In genomic region chr21:41671212-41671762, GRCh38 we compare ENCODE assay signal across 16 cellular contexts.
A peak's percentile ranks its signal among the peaks of the same experiment; 100 is the strongest.
DNase-seq lines count a peak whose midpoint lies in the region; ATAC-seq and TF ChIP-seq lines count a peak whose summit lies in the region.
"Had no signal": no experiment of that assay in that cellular context is flagged by ENCODE, and none has a peak within 500 bp of the region (broad histone marks: within the 10 kb centered on the region; RNA-seq: fewer than 3 reads in every experiment).

No MANE protein-coding gene starts in this region.

- no peaks in the 10 kb centered on the region for H3K9me3 ChIP-seq in T-helper 17 cell (ENCODE audit: control insufficient read depth, low read length, poor library complexity, severe bottlenecking)
- H3K9me3 ChIP-seq: MG63 had no signal

- H3K27ac Mint-ChIP-seq in stimulated activated naive CD8-positive, alpha-beta T cell treated with anti-CD3 and anti-CD28 coated beads, Interleukin-15, amount 100 ng/mL, for 72 hours: peak overlapping the region; percentile 50 to 78
- peak overlapping the region; percentile 85 for H3K27ac Mint-ChIP-seq in T-helper 17 cell
- H3K27ac Mint-ChIP-seq in mesothelial cell of epicardium: peak overlapping the region; percentile 47

- H3K4me3 Mint-ChIP-seq in stimulated activated naive CD8-positive, alpha-beta T cell treated with anti-CD3 and anti-CD28 coated beads, Interleukin-15, amount 100 ng/mL, for 72 hours: no peak overlapping the region
- H3K4me3 Mint-ChIP-seq in T-helper 17 cell (peak overlapping the region; percentile 49), mesothelial cell of epicardium (no peak overlapping the region)

- H3K36me3 Mint-ChIP-seq in T-helper 17 cell (ENCODE audit: low read depth) (no peaks in the 10 kb centered on the region), mesothelial cell of epicardium (no peaks in the 10 kb centered on the region)

- no peak for DNase-seq in stimulated activated naive CD8-positive, alpha-beta T cell treated with anti-CD3 and anti-CD28 coated beads, Interleukin-15, amount 100 ng/mL, for 72 hours
- DNase-seq in stimulated activated naive CD8-positive, alpha-beta T cell treated with anti-CD3 and anti-CD28 coated beads, Interleukin-15, Interleukin-2, amounts not matched to agents 100 U/mL and 50 U/mL, for 24 hours: no peak
- DNase-seq in T-helper 17 cell (no peak), mesothelial cell of epicardium (ENCODE audit: low spot score in 2 of 2, unreplicated experiment in 2 of 2) (no peak), NAMALWA (ENCODE audit: low spot score) (no peak), mucosa of gallbladder (ENCODE audit: low spot score) (no peak), activated gamma-delta T cell treated with Interleukin-2 at 50 U/mL for 16 hours (no peak)
- DNase-seq: DMS79, MG63, NCI-H1092 treated with DMSO at 0.1 percent for 48 hours, NCI-H146, NCI-H2029 treated with DMSO at 0.1 percent for 48 hours, NCI-H2171, NCI-H526, PC-3 had no signal

- peaks cover 9% of the 10 kb centered on the region for H3K27me3 Mint-ChIP-seq in stimulated activated naive CD8-positive, alpha-beta T cell treated with anti-CD3 and anti-CD28 coated beads, Interleukin-15, amount 100 ng/mL, for 72 hours
- peaks cover 13% of the 10 kb centered on the region for H3K27me3 Mint-ChIP-seq in T-helper 17 cell
- no peaks in the 10 kb centered on the region for H3K27me3 Mint-ChIP-seq in mesothelial cell of epicardium (ENCODE audit: low read depth)

- no peak for TF ChIP-seq CTCF in mesothelial cell of epicardium (IDR thresholded peaks at IDR 0.05; ENCODE audit: unreplicated experiment)

- H3K4me1 Mint-ChIP-seq in stimulated activated naive CD8-positive, alpha-beta T cell treated with anti-CD3 and anti-CD28 coated beads, Interleukin-15, amount 100 ng/mL, for 72 hours: peaks cover 13% of the 10 kb centered on the region
- H3K4me1 Mint-ChIP-seq in T-helper 17 cell (peaks cover 13% of the 10 kb centered on the region), mesothelial cell of epicardium (peaks cover 11% of the 10 kb centered on the region)

- no peak for ATAC-seq in stimulated activated naive CD8-positive, alpha-beta T cell treated with anti-CD3 and anti-CD28 coated beads, Interleukin-15, amount 100 ng/mL, for 72 hours
- no peak for ATAC-seq in stimulated activated naive CD8-positive, alpha-beta T cell treated with anti-CD3 and anti-CD28 coated beads, Interleukin-15, Interleukin-2, amounts not matched to agents 100 U/mL and 50 U/mL, for 24 hours
- ATAC-seq in T-helper 17 cell: no peak
- no peak for ATAC-seq in HG02884 (IDR thresholded peaks at IDR 0.05; ENCODE audit: unreplicated experiment)

- no peaks in the 10 kb centered on the region for H3K9me3 Mint-ChIP-seq in stimulated activated naive CD8-positive, alpha-beta T cell treated with anti-CD3 and anti-CD28 coated beads, Interleukin-15, amount 100 ng/mL, for 72 hours
- peaks cover 1% of the 10 kb centered on the region for H3K9me3 Mint-ChIP-seq in mesothelial cell of epicardium
